Comparison of ENCODE assay signal across 9 cellular contexts in the genomic region with DNA sequence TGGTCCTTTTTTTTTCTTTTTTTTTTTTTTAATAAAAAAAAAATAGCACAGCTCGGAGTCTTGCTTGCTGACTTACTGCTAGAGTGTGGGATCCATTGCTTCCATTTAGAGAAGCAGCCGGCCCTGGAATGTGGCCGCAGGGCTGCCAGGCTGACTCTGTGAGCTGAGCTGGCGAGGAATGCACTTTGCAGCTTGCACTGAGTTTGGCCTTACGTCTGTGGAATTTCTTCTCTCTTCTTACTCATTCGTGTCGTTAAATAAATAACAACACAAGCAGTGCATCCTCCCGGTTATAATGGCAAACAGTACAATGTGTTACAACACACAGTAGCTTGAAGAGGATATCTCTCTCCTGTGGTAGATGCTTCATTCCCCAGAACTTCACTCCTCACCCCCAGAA.
DNase-seq lines count a peak whose midpoint lies in the region; TF ChIP-seq lines count a peak whose summit lies in the region.
"Had no signal": no experiment of that assay in that cellular context is flagged by ENCODE, and none has a peak within 500 bp of the region (broad histone marks: within the 10 kb centered on the region; RNA-seq: fewer than 3 reads in every experiment).

No MANE protein-coding gene starts in this region.

- H3K79me2 ChIP-seq in fibroblast of lung (ENCODE audit: control insufficient read depth, insufficient read depth, low read length): no peaks in the 10 kb centered on the region

- H3K36me3 Mint-ChIP-seq in nephron (ENCODE audit: low read depth): no peaks in the 10 kb centered on the region

- H2AFZ ChIP-seq in fibroblast of lung (ENCODE audit: low read length): no peak overlapping the region

- no peak for TF ChIP-seq CTCF in AG10803 (conservative IDR thresholded peaks at IDR 0.05; ENCODE audit: low read length)
- no peak for TF ChIP-seq CTCF in fibroblast of lung (conservative IDR thresholded peaks at IDR 0.05 in 1 of 2, IDR thresholded peaks at IDR 0.05 in 1 of 2; ENCODE audit: low read depth in 1 of 2, low read length in 2 of 2)
- no peak for TF ChIP-seq CTCF in nephron (IDR thresholded peaks at IDR 0.05; ENCODE audit: unreplicated experiment in 3 of 3)

- H3K4me3 ChIP-seq in AG10803 (ENCODE audit: low read length) (no peak overlapping the region), SJSA1 (no peak overlapping the region), fibroblast of lung (replicated peaks in 1 of 4; ENCODE audit: control extremely low read depth in 1 of 4, insufficient read depth in 1 of 4, low read depth in 3 of 4, low read length in 4 of 4) (no peak overlapping the region)

- H3K36me3 ChIP-seq in SJSA1 (no peaks in the 10 kb centered on the region), fibroblast of lung (ENCODE audit: control insufficient read depth, insufficient read depth, low read length) (no peaks in the 10 kb centered on the region)

- H3K4me1 ChIP-seq in SJSA1 (replicated peaks): peaks cover 14% of the 10 kb centered on the region
- no peaks in the 10 kb centered on the region for H3K4me1 ChIP-seq in fibroblast of lung (ENCODE audit: control insufficient read depth, extremely low read depth, insufficient read depth, low read length)

- H3K9me3 ChIP-seq in SJSA1 (replicated peaks): no peaks in the 10 kb centered on the region
- H3K9me3 ChIP-seq in fibroblast of lung (ENCODE audit: control insufficient read depth, insufficient read depth, low read depth, low read length): no peaks in the 10 kb centered on the region

- peak overlapping the region in 2 of 3 experiments; percentile 5 to 55 for H3K27ac Mint-ChIP-seq in nephron

- H3K4me1 Mint-ChIP-seq in nephron: peaks cover 5% of the 10 kb centered on the region

- no peaks in the 10 kb centered on the region for H4K20me1 ChIP-seq in fibroblast of lung (ENCODE audit: control insufficient read depth, extremely low read depth, insufficient read depth, low read length)

- H3K9me3 Mint-ChIP-seq in nephron: no peaks in the 10 kb centered on the region

- peaks cover 19% of the 10 kb centered on the region for H3K27me3 Mint-ChIP-seq in nephron (ENCODE audit: low read depth)

- H3K27me3 ChIP-seq in SJSA1 (replicated peaks) (no peaks in the 10 kb centered on the region), fibroblast of lung (ENCODE audit: control insufficient read depth, insufficient read depth, low read length) (no peaks in the 10 kb centered on the region)

- H3K4me2 ChIP-seq in fibroblast of lung (ENCODE audit: extremely low read depth, insufficient read depth, low read length): no peak overlapping the region

- H3K9ac ChIP-seq in fibroblast of lung (ENCODE audit: insufficient read depth, low read length): no peak overlapping the region

- DNase-seq in AG10803 (ENCODE audit: low read depth) (peak; percentile 86), SJSA1 (ENCODE audit: low read depth in 1 of 2, low spot score in 2 of 2) (peak; percentile 80 to 88), fibroblast of lung (ENCODE audit: low read depth in 2 of 2) (peak; percentile 6 to 62), NCI-H510A (lab: John Stamatoyannopoulos, UW) (no peak), HT-29 (ENCODE audit: low spot score) (no peak)
- DNase-seq in activated CD4-positive, CD25-positive, alpha-beta regulatory T cell (lab: John Stamatoyannopoulos, UW): no peak
- no peak for DNase-seq in stimulated activated CD4-positive, alpha-beta T cell treated with anti-CD3 and anti-CD28 coated beads, Interleukin-2, amount 100 ng/mL, for 48 hours
- DNase-seq: left colon had no signal

- H3K4me3 Mint-ChIP-seq in nephron: no peak overlapping the region

- H3K27ac ChIP-seq in SJSA1: peak overlapping the region; percentile 83
- no peak overlapping the region for H3K27ac ChIP-seq in fibroblast of lung (ENCODE audit: insufficient read depth, low read length)

Comparison
In these comparisons a context has a peak if more than half of its experiments do, and no peak if none do; other contexts are left out.
1. DNase-seq: peak in AG10803 (single experiment), SJSA1 (2 of 2) and fibroblast of lung (2 of 2); none in activated CD4-positive, CD25-positive, alpha-beta regulatory T cell (0 of 4), NCI-H510A (single experiment), stimulated activated CD4-positive, alpha-beta T cell treated with anti-CD3 and anti-CD28 coated beads, Interleukin-2, amount 100 ng/mL, for 48 hours (0 of 2) and HT-29 (single experiment).